Comparison of ENCODE assay signal across 1 cellular context in the genomic region with DNA sequence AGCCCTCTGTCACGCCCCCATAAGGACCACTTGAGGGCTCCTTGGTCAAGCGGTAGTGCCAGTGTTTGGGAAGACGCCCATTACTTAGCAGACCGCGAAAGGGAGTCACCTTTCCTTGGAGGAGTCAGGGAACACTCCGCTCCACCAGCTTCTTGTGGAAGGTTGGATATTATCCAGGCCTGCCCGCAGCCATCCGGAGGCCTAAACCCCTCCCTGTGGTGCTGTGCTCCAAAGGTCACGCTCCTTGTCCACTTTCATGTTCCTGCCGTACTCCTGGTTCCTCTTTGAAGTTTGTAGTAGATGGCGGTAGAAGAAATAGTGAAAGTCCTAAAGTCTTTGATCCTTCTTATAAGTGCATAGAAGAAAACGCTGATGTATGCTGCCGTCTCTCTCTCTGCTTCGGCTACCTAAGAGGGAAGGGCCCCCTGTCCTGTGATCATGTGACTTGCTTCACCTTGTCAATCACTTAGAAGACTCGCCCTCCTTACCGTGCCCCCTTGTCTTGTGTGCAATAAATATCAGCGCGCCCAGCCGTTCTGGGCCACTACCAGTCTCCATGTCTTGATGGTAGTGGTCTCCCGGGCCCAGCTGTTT.
TF ChIP-seq lines count a peak whose summit lies in the region.

No MANE protein-coding gene starts in this region.

TF ChIP-seq in HepG2, 621 proteins besides CTCF, POLR2A, EP300 and RAD21 (continued from another document and continues in another):
- TF ChIP-seq, protein P1, sequence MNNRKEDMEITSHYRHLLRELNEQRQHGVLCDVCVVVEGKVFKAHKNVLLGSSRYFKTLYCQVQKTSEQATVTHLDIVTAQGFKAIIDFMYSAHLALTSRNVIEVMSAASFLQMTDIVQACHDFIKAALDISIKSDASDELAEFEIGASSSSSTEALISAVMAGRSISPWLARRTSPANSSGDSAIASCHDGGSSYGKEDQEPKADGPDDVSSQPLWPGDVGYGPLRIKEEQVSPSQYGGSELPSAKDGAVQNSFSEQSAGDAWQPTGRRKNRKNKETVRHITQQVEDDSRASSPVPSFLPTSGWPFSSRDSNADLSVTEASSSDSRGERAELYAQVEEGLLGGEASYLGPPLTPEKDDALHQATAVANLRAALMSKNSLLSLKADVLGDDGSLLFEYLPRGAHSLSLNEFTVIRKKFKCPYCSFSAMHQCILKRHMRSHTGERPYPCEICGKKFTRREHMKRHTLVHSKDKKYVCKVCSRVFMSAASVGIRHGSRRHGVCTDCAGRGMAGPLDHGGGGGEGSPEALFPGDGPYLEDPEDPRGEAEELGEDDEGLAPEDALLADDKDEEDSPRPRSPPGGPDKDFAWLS (CRISPR knock-in tag; IDR thresholded peaks at IDR 0.05; ENCODE audit: borderline replicate concordance): no peak
- TF ChIP-seq CCAR2 (optimal IDR thresholded peaks at IDR 0.05; ENCODE audit: low read depth, low read length): no peak
- no peak for TF ChIP-seq ZNF24 (IDR thresholded peaks at IDR 0.05)
- TF ChIP-seq ZNF547 (CRISPR knock-in tag; IDR thresholded peaks at IDR 0.05): peak; percentile 51; the same call in 1 of the 2 replicates
- TF ChIP-seq, protein P2, sequence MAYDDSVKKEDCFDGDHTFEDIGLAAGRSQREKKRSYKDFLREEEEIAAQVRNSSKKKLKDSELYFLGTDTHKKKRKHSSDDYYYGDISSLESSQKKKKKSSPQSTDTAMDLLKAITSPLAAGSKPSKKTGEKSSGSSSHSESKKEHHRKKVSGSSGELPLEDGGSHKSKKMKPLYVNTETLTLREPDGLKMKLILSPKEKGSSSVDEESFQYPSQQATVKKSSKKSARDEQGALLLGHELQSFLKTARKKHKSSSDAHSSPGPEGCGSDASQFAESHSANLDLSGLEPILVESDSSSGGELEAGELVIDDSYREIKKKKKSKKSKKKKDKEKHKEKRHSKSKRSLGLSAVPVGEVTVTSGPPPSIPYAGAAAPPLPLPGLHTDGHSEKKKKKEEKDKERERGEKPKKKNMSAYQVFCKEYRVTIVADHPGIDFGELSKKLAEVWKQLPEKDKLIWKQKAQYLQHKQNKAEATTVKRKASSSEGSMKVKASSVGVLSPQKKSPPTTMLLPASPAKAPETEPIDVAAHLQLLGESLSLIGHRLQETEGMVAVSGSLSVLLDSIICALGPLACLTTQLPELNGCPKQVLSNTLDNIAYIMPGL (CRISPR knock-in tag; IDR thresholded peaks at IDR 0.05; ENCODE audit: borderline replicate concordance in 1 of 2, low read depth in 1 of 2): peak; percentile 33 to 44; a peak in 1 of 4 replicates
- TF ChIP-seq ZNF7 (CRISPR knock-in tag; IDR thresholded peaks at IDR 0.05): no peak
- TF ChIP-seq NR2F1 (CRISPR knock-in tag; IDR thresholded peaks at IDR 0.05): peak; percentile 9 to 32; a peak in 2 of 4 replicates
- peak; percentile 32; the same call in 1 of the 2 replicates for TF ChIP-seq HDAC1 (CRISPR knock-in tag; IDR thresholded peaks at IDR 0.05)
- no peak for TF ChIP-seq SETDB1 (CRISPR knock-in tag; IDR thresholded peaks at IDR 0.05; ENCODE audit: borderline replicate concordance)
- no peak for TF ChIP-seq PLRG1 (conservative IDR thresholded peaks at IDR 0.05)
- TF ChIP-seq, protein P3, sequence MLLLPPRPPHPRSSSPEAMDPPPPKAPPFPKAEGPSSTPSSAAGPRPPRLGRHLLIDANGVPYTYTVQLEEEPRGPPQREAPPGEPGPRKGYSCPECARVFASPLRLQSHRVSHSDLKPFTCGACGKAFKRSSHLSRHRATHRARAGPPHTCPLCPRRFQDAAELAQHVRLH (CRISPR knock-in tag; IDR thresholded peaks at IDR 0.05; ENCODE audit: borderline replicate concordance, low read depth): no peak
- 0 out of 2 replicates have a peak, but pooled peaks have one; percentile 37 for TF ChIP-seq NRL (CRISPR knock-in tag; IDR thresholded peaks at IDR 0.05; ENCODE audit: borderline replicate concordance)
- peak; percentile 61; the same call in 1 of the 2 replicates for TF ChIP-seq PHF20 (CRISPR knock-in tag; IDR thresholded peaks at IDR 0.05)
- TF ChIP-seq ZSCAN30 (CRISPR knock-in tag; IDR thresholded peaks at IDR 0.05): no peak
- TF ChIP-seq HNF4A (CRISPR knock-in tag; IDR thresholded peaks at IDR 0.05): peak; percentile 82
- no peak for TF ChIP-seq IKZF1 (IDR thresholded peaks at IDR 0.05)
- TF ChIP-seq ZNF879 (CRISPR knock-in tag; IDR thresholded peaks at IDR 0.05): no peak
- peak; percentile 27; the same call in 1 of the 2 replicates for TF ChIP-seq NR2C2 (CRISPR knock-in tag; IDR thresholded peaks at IDR 0.05; ENCODE audit: borderline replicate concordance)
- peak; percentile 53 for TF ChIP-seq ASH2L (IDR thresholded peaks at IDR 0.05; ENCODE audit: insufficient read length, low read depth, low read length)
- TF ChIP-seq NFE2L2 (IDR thresholded peaks at IDR 0.05; ENCODE audit: low read length): no peak
- no peak for TF ChIP-seq ZSCAN12 (CRISPR knock-in tag; IDR thresholded peaks at IDR 0.05)
- no peak for TF ChIP-seq TBL1XR1 (IDR thresholded peaks at IDR 0.05; ENCODE audit: borderline replicate concordance, low read length, partially characterized antibody)
- no peak for TF ChIP-seq RFX5 (IDR thresholded peaks at IDR 0.05; ENCODE audit: low read depth, low read length)
- peak; percentile 14 for TF ChIP-seq TEAD3 (CRISPR knock-in tag; optimal IDR thresholded peaks at IDR 0.05; ENCODE audit: borderline replicate concordance)
- no peak for TF ChIP-seq SIX4 (CRISPR knock-in tag; IDR thresholded peaks at IDR 0.05)
- TF ChIP-seq, protein P4, sequence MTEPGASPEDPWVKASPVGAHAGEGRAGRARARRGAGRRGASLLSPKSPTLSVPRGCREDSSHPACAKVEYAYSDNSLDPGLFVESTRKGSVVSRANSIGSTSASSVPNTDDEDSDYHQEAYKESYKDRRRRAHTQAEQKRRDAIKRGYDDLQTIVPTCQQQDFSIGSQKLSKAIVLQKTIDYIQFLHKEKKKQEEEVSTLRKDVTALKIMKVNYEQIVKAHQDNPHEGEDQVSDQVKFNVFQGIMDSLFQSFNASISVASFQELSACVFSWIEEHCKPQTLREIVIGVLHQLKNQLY (CRISPR knock-in tag; IDR thresholded peaks at IDR 0.05): no peak
- no peak for TF ChIP-seq KDM2A (CRISPR knock-in tag; IDR thresholded peaks at IDR 0.05; ENCODE audit: borderline replicate concordance, low read depth)
- no peak for TF ChIP-seq ADNP (CRISPR knock-in tag; IDR thresholded peaks at IDR 0.05)
- TF ChIP-seq, protein P5, sequence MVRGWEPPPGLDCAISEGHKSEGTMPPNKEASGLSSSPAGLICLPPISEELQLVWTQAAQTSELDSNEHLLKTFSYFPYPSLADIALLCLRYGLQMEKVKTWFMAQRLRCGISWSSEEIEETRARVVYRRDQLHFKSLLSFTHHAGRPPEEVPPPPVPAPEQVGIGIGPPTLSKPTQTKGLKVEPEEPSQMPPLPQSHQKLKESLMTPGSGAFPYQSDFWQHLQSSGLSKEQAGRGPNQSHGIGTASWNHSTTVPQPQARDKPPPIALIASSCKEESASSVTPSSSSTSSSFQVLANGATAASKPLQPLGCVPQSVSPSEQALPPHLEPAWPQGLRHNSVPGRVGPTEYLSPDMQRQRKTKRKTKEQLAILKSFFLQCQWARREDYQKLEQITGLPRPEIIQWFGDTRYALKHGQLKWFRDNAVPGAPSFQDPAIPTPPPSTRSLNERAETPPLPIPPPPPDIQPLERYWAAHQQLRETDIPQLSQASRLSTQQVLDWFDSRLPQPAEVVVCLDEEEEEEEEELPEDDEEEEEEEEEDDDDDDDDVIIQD (CRISPR knock-in tag; IDR thresholded peaks at IDR 0.05; ENCODE audit: low read depth): no peak
- TF ChIP-seq ZNF143 (CRISPR knock-in tag; IDR thresholded peaks at IDR 0.05): no peak
- TF ChIP-seq KDM5B (CRISPR knock-in tag; IDR thresholded peaks at IDR 0.05; ENCODE audit: borderline replicate concordance): 0 out of 2 replicates have a peak, but pooled peaks have one; percentile 42
- no peak for TF ChIP-seq ZNF136 (CRISPR knock-in tag; IDR thresholded peaks at IDR 0.05; ENCODE audit: low read depth)
- TF ChIP-seq ZNF350 (CRISPR knock-in tag; IDR thresholded peaks at IDR 0.05; ENCODE audit: borderline replicate concordance, low read depth): peak; percentile 40; the same call in 1 of the 2 replicates
- no peak for TF ChIP-seq ZNF10 (CRISPR knock-in tag; IDR thresholded peaks at IDR 0.05; ENCODE audit: borderline replicate concordance, low read depth)
- no peak for TF ChIP-seq ZNF546 (CRISPR knock-in tag; conservative IDR thresholded peaks at IDR 0.05)
- TF ChIP-seq, protein P6, sequence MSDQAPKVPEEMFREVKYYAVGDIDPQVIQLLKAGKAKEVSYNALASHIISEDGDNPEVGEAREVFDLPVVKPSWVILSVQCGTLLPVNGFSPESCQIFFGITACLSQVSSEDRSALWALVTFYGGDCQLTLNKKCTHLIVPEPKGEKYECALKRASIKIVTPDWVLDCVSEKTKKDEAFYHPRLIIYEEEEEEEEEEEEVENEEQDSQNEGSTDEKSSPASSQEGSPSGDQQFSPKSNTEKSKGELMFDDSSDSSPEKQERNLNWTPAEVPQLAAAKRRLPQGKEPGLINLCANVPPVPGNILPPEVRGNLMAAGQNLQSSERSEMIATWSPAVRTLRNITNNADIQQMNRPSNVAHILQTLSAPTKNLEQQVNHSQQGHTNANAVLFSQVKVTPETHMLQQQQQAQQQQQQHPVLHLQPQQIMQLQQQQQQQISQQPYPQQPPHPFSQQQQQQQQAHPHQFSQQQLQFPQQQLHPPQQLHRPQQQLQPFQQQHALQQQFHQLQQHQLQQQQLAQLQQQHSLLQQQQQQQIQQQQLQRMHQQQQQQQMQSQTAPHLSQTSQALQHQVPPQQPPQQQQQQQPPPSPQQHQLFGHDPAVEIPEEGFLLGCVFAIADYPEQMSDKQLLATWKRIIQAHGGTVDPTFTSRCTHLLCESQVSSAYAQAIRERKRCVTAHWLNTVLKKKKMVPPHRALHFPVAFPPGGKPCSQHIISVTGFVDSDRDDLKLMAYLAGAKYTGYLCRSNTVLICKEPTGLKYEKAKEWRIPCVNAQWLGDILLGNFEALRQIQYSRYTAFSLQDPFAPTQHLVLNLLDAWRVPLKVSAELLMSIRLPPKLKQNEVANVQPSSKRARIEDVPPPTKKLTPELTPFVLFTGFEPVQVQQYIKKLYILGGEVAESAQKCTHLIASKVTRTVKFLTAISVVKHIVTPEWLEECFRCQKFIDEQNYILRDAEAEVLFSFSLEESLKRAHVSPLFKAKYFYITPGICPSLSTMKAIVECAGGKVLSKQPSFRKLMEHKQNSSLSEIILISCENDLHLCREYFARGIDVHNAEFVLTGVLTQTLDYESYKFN (CRISPR knock-in tag; conservative IDR thresholded peaks at IDR 0.05): peak; percentile 81
- peak; percentile 79 for TF ChIP-seq ISL2 (CRISPR knock-in tag; IDR thresholded peaks at IDR 0.05)
- TF ChIP-seq, protein P7, sequence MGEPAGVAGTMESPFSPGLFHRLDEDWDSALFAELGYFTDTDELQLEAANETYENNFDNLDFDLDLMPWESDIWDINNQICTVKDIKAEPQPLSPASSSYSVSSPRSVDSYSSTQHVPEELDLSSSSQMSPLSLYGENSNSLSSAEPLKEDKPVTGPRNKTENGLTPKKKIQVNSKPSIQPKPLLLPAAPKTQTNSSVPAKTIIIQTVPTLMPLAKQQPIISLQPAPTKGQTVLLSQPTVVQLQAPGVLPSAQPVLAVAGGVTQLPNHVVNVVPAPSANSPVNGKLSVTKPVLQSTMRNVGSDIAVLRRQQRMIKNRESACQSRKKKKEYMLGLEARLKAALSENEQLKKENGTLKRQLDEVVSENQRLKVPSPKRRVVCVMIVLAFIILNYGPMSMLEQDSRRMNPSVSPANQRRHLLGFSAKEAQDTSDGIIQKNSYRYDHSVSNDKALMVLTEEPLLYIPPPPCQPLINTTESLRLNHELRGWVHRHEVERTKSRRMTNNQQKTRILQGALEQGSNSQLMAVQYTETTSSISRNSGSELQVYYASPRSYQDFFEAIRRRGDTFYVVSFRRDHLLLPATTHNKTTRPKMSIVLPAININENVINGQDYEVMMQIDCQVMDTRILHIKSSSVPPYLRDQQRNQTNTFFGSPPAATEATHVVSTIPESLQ (CRISPR knock-in tag; conservative IDR thresholded peaks at IDR 0.05): no peak
- TF ChIP-seq, protein P8, sequence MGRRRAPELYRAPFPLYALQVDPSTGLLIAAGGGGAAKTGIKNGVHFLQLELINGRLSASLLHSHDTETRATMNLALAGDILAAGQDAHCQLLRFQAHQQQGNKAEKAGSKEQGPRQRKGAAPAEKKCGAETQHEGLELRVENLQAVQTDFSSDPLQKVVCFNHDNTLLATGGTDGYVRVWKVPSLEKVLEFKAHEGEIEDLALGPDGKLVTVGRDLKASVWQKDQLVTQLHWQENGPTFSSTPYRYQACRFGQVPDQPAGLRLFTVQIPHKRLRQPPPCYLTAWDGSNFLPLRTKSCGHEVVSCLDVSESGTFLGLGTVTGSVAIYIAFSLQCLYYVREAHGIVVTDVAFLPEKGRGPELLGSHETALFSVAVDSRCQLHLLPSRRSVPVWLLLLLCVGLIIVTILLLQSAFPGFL (CRISPR knock-in tag; IDR thresholded peaks at IDR 0.05): no peak
- TF ChIP-seq, protein P9, sequence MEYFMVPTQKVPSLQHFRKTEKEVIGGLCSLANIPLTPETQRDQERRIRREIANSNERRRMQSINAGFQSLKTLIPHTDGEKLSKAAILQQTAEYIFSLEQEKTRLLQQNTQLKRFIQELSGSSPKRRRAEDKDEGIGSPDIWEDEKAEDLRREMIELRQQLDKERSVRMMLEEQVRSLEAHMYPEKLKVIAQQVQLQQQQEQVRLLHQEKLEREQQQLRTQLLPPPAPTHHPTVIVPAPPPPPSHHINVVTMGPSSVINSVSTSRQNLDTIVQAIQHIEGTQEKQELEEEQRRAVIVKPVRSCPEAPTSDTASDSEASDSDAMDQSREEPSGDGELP (IDR thresholded peaks at IDR 0.05; ENCODE audit: borderline replicate concordance, low read depth): no peak
- TF ChIP-seq KLF12 (CRISPR knock-in tag; IDR thresholded peaks at IDR 0.05; ENCODE audit: borderline replicate concordance): no peak
- no peak for TF ChIP-seq ONECUT2 (CRISPR knock-in tag; IDR thresholded peaks at IDR 0.05)
- TF ChIP-seq PAF1 (CRISPR knock-in tag; IDR thresholded peaks at IDR 0.05): no peak
- TF ChIP-seq, protein P10, sequence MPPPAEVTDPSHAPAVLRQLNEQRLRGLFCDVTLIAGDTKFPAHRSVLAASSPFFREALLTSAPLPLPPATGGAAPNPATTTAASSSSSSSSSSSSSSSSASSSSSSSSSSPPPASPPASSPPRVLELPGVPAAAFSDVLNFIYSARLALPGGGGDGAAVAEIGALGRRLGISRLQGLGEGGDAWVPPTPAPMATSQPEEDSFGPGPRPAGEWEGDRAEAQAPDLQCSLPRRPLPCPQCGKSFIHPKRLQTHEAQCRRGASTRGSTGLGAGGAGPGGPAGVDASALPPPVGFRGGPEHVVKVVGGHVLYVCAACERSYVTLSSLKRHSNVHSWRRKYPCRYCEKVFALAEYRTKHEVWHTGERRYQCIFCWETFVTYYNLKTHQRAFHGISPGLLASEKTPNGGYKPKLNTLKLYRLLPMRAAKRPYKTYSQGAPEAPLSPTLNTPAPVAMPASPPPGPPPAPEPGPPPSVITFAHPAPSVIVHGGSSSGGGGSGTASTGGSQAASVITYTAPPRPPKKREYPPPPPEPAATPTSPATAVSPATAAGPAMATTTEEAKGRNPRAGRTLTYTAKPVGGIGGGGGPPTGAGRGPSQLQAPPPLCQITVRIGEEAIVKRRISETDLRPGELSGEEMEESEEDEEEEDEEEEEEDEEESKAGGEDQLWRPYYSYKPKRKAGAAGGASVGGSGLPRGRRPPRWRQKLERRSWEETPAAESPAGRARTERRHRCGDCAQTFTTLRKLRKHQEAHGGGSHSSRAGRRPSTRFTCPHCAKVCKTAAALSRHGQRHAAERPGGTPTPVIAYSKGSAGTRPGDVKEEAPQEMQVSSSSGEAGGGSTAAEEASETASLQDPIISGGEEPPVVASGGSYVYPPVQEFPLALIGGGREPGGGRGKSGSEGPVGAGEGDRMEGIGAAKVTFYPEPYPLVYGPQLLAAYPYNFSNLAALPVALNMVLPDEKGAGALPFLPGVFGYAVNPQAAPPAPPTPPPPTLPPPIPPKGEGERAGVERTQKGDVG (CRISPR knock-in tag; IDR thresholded peaks at IDR 0.05; ENCODE audit: borderline replicate concordance): peak; percentile 66; the same call in 1 of the 2 replicates
- TF ChIP-seq IKZF4 (CRISPR knock-in tag; IDR thresholded peaks at IDR 0.05; ENCODE audit: borderline replicate concordance, low read depth, not compliant biosample characterization): no peak
- no peak for TF ChIP-seq ZNF224 (CRISPR knock-in tag; IDR thresholded peaks at IDR 0.05)
